ENCODE assay signal across 15 cellular contexts in the genomic region with DNA sequence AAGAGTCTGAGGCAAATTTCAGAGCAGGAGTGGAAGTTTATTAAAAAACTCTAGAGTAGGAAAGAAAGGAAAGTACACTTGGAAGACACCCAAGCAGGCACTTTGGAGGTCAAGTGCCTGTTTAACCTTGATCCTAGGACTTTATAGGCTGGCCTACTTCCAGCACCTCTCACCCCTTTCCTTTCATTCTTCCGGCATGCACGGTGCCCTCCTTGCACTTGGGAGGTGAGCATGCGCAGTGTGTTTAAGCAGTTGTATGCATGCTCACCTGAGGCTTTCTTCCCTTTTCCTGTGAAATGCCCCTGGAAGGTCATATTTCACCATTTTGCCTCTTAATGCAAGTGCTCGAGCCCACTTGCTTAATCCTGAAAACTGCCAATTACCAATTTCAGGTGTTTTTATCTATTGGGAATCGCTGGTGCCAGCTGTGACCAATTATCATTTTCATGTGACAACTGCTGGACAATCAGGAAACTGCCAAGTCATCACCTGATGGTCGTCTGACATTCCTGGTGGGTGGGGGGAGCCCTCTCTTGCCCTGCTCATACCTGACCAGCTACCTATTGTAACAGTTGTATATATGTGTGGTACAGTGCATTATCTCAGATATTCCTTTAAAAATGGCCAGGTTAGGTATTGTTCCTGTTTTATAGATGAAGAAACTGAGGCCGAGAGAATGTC.
"Had no signal": no experiment of that assay in that cellular context is flagged by ENCODE, and none has a peak within 500 bp of the region (broad histone marks: within the 10 kb centered on the region; RNA-seq: fewer than 3 reads in every experiment).

No MANE protein-coding gene starts in this region.

- H3K4me1 ChIP-seq: parathyroid adenoma had no signal

- H3K27ac ChIP-seq: adrenal gland, cardiac muscle cell, parathyroid adenoma, transverse colon had no signal

- H3K36me3 ChIP-seq: adrenal gland, cardiac muscle cell, transverse colon had no signal

- H3K9me3 ChIP-seq: adrenal gland, transverse colon had no signal

- H3K27me3 ChIP-seq: adrenal gland, cardiac muscle cell, transverse colon had no signal

- ATAC-seq: activated T-cell treated with anti-CD3 and anti-CD28 coated beads, Interleukin-2, amount 50 U/mL, for 4 hours; esophagus mucosa; left lobe of liver; naive thymus-derived CD8-positive, alpha-beta T cell; stimulated activated naive B cell treated with anti-CD40 and anti-IgM and Interleukin-4, amounts not matched to agents 10 μg/mL and 1 μg/mL and 100 μg/mL, for 72 hours had no signal

- H3K4me3 ChIP-seq: adrenal gland, cardiac muscle cell, transverse colon had no signal

- DNase-seq: activated CD4-positive, alpha-beta memory T cell treated with anti-CD3 and anti-CD28 coated beads, Interleukin-2, amount 10 ng/mL, durations not matched to agents 7 days and 5 days; activated CD4-positive, CD25-positive, alpha-beta regulatory T cell treated with anti-CD3 and anti-CD28 coated beads, Interleukin-2, amount 50 U/mL, for 72 hours; activated effector memory CD4-positive, alpha-beta T cell treated with Interleukin-2 at 50 U/mL for 16 hours; activated naive CD4-positive, alpha-beta T cell treated with anti-CD3 and anti-CD28 coated beads, Interleukin-2, amount 50 U/mL, for 16 hours; activated T-cell treated with anti-CD3 and anti-CD28 coated beads, Interleukin-2, amount 50 U/mL, for 4 hours; adrenal gland; naive thymus-derived CD8-positive, alpha-beta T cell; stimulated activated naive B cell treated with anti-CD40 and anti-IgM and Interleukin-4, amounts not matched to agents 10 μg/mL and 1 μg/mL and 100 μg/mL, for 72 hours; substantia nigra; T1000; transverse colon had no signal
